Comparison of ENCODE assay signal across 1 cellular context in the genomic region with DNA sequence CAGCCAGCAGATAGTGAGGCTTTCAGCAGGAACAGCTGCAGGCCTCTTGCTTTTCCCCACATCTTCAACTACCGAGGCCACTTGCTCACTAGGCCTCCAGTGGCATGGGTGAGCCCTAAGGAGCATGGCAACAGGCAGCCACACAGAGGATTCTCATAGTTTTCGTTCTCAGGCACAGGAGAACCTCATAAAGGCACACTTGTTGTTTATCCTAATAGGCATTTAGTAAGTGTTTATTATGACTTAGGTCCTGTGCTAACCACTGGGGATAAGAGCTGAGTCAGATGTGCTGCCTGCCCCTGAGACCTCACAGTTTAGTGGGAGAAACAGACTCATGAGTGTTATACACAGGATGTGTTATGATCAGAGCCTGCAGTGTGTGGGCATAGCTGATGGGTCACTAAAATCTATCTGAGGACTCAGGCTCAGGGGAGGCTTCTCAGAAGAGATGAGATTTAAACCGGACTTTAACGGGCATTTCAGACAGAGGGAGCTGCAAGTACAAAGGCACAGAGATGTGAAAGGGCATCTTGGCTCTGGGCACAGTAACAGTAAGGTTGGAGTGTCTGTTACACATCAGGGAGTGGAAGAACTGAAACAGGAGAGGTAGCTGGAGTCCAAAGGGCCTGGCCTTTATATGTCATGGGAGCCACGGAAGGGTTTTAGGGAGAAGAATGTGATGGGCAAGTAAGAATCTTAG.
TF ChIP-seq lines count a peak whose summit lies in the region.

No MANE protein-coding gene starts in this region.

TF ChIP-seq in K562, 482 proteins besides CTCF, POLR2A, EP300 and RAD21 (continued from another document):
- TF ChIP-seq, protein P1, sequence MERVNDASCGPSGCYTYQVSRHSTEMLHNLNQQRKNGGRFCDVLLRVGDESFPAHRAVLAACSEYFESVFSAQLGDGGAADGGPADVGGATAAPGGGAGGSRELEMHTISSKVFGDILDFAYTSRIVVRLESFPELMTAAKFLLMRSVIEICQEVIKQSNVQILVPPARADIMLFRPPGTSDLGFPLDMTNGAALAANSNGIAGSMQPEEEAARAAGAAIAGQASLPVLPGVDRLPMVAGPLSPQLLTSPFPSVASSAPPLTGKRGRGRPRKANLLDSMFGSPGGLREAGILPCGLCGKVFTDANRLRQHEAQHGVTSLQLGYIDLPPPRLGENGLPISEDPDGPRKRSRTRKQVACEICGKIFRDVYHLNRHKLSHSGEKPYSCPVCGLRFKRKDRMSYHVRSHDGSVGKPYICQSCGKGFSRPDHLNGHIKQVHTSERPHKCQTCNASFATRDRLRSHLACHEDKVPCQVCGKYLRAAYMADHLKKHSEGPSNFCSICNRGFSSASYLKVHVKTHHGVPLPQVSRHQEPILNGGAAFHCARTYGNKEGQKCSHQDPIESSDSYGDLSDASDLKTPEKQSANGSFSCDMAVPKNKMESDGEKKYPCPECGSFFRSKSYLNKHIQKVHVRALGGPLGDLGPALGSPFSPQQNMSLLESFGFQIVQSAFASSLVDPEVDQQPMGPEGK (CRISPR knock-in tag; IDR thresholded peaks at IDR 0.05; ENCODE audit: borderline replicate concordance), result no peak
- no peak for TF ChIP-seq GABPB2 (CRISPR knock-in tag; conservative IDR thresholded peaks at IDR 0.05)
- no peak for TF ChIP-seq ZNF184 (CRISPR knock-in tag; IDR thresholded peaks at IDR 0.05)
- no peak for TF ChIP-seq ELF1 (tag; IDR thresholded peaks at IDR 0.05)
- TF ChIP-seq NR2C2 (CRISPR knock-in tag; IDR thresholded peaks at IDR 0.05), result no peak
- TF ChIP-seq NR2C2 (tag; IDR thresholded peaks at IDR 0.05), result 0 out of 2 replicates have a peak, but pooled peaks have one; percentile 24
- TF ChIP-seq, protein P2, sequence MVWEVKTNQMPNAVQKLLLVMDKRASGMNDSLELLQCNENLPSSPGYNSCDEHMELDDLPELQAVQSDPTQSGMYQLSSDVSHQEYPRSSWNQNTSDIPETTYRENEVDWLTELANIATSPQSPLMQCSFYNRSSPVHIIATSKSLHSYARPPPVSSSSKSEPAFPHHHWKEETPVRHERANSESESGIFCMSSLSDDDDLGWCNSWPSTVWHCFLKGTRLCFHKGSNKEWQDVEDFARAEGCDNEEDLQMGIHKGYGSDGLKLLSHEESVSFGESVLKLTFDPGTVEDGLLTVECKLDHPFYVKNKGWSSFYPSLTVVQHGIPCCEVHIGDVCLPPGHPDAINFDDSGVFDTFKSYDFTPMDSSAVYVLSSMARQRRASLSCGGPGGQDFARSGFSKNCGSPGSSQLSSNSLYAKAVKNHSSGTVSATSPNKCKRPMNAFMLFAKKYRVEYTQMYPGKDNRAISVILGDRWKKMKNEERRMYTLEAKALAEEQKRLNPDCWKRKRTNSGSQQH (CRISPR knock-in tag; IDR thresholded peaks at IDR 0.05), result no peak
- 0 out of 2 replicates have a peak, but pooled peaks have one; percentile 54 for TF ChIP-seq ZNF589 (CRISPR knock-in tag; IDR thresholded peaks at IDR 0.05; ENCODE audit: low read depth)
- no peak for TF ChIP-seq ZKSCAN8 (CRISPR knock-in tag; IDR thresholded peaks at IDR 0.05)
- TF ChIP-seq CHD2 (IDR thresholded peaks at IDR 0.05; ENCODE audit: low read depth, low read length), result no peak
- TF ChIP-seq ZNF431 (CRISPR knock-in tag; IDR thresholded peaks at IDR 0.05), result no peak
- no peak for TF ChIP-seq GTF2A2 (tag; IDR thresholded peaks at IDR 0.05)
- no peak for TF ChIP-seq PHF21A (IDR thresholded peaks at IDR 0.05; ENCODE audit: borderline replicate concordance, low read depth)
- no peak for TF ChIP-seq CHD4 (IDR thresholded peaks at IDR 0.05; ENCODE audit: insufficient read depth, insufficient replicate concordance, low read depth, low read length, poor library complexity, severe bottlenecking)
- no peak for TF ChIP-seq POLR3G (IDR thresholded peaks at IDR 0.05; ENCODE audit: extremely low read depth, insufficient read length, insufficient replicate concordance)
- no peak for TF ChIP-seq CAMTA2 (CRISPR knock-in tag; conservative IDR thresholded peaks at IDR 0.05)
- TF ChIP-seq, protein P3, sequence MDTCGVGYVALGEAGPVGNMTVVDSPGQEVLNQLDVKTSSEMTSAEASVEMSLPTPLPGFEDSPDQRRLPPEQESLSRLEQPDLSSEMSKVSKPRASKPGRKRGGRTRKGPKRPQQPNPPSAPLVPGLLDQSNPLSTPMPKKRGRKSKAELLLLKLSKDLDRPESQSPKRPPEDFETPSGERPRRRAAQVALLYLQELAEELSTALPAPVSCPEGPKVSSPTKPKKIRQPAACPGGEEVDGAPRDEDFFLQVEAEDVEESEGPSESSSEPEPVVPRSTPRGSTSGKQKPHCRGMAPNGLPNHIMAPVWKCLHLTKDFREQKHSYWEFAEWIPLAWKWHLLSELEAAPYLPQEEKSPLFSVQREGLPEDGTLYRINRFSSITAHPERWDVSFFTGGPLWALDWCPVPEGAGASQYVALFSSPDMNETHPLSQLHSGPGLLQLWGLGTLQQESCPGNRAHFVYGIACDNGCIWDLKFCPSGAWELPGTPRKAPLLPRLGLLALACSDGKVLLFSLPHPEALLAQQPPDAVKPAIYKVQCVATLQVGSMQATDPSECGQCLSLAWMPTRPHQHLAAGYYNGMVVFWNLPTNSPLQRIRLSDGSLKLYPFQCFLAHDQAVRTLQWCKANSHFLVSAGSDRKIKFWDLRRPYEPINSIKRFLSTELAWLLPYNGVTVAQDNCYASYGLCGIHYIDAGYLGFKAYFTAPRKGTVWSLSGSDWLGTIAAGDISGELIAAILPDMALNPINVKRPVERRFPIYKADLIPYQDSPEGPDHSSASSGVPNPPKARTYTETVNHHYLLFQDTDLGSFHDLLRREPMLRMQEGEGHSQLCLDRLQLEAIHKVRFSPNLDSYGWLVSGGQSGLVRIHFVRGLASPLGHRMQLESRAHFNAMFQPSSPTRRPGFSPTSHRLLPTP (IDR thresholded peaks at IDR 0.05; ENCODE audit: borderline replicate concordance, extremely low read depth, insufficient read length), result no peak
